1 cellular context compared by ENCODE assay signal in the genomic region with DNA sequence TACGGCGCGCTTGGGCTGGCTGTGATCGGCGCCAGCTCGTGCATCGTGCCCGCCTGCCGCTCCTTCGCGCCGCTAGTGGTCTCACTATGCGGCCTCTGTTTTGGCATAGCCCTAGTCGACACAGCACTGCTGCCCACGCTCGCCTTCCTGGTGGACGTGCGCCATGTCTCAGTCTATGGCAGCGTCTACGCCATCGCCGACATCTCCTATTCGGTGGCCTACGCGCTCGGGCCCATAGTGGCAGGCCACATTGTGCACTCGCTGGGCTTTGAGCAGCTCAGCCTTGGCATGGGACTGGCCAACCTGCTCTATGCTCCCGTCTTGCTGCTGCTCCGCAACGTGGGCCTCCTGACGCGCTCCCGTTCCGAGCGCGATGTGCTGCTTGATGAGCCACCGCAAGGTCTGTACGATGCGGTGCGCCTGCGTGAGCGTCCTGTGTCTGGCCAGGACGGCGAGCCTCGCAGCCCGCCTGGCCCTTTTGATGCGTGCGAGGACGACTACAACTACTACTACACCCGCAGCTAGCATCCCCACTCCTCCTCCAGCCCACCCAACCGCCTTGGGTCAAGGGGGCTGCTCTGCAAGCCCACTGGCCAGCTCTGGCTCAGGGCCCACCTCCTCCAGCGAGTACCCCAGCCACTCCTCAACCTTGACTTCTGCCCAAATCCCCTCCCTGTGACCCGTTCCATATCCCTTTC.
TF ChIP-seq lines count a peak whose summit lies in the region.

No MANE protein-coding gene starts in this region.

TF ChIP-seq in GM23338, 12 proteins besides CTCF, POLR2A, EP300 and RAD21 (continued from another document):
- TF ChIP-seq, protein P1, sequence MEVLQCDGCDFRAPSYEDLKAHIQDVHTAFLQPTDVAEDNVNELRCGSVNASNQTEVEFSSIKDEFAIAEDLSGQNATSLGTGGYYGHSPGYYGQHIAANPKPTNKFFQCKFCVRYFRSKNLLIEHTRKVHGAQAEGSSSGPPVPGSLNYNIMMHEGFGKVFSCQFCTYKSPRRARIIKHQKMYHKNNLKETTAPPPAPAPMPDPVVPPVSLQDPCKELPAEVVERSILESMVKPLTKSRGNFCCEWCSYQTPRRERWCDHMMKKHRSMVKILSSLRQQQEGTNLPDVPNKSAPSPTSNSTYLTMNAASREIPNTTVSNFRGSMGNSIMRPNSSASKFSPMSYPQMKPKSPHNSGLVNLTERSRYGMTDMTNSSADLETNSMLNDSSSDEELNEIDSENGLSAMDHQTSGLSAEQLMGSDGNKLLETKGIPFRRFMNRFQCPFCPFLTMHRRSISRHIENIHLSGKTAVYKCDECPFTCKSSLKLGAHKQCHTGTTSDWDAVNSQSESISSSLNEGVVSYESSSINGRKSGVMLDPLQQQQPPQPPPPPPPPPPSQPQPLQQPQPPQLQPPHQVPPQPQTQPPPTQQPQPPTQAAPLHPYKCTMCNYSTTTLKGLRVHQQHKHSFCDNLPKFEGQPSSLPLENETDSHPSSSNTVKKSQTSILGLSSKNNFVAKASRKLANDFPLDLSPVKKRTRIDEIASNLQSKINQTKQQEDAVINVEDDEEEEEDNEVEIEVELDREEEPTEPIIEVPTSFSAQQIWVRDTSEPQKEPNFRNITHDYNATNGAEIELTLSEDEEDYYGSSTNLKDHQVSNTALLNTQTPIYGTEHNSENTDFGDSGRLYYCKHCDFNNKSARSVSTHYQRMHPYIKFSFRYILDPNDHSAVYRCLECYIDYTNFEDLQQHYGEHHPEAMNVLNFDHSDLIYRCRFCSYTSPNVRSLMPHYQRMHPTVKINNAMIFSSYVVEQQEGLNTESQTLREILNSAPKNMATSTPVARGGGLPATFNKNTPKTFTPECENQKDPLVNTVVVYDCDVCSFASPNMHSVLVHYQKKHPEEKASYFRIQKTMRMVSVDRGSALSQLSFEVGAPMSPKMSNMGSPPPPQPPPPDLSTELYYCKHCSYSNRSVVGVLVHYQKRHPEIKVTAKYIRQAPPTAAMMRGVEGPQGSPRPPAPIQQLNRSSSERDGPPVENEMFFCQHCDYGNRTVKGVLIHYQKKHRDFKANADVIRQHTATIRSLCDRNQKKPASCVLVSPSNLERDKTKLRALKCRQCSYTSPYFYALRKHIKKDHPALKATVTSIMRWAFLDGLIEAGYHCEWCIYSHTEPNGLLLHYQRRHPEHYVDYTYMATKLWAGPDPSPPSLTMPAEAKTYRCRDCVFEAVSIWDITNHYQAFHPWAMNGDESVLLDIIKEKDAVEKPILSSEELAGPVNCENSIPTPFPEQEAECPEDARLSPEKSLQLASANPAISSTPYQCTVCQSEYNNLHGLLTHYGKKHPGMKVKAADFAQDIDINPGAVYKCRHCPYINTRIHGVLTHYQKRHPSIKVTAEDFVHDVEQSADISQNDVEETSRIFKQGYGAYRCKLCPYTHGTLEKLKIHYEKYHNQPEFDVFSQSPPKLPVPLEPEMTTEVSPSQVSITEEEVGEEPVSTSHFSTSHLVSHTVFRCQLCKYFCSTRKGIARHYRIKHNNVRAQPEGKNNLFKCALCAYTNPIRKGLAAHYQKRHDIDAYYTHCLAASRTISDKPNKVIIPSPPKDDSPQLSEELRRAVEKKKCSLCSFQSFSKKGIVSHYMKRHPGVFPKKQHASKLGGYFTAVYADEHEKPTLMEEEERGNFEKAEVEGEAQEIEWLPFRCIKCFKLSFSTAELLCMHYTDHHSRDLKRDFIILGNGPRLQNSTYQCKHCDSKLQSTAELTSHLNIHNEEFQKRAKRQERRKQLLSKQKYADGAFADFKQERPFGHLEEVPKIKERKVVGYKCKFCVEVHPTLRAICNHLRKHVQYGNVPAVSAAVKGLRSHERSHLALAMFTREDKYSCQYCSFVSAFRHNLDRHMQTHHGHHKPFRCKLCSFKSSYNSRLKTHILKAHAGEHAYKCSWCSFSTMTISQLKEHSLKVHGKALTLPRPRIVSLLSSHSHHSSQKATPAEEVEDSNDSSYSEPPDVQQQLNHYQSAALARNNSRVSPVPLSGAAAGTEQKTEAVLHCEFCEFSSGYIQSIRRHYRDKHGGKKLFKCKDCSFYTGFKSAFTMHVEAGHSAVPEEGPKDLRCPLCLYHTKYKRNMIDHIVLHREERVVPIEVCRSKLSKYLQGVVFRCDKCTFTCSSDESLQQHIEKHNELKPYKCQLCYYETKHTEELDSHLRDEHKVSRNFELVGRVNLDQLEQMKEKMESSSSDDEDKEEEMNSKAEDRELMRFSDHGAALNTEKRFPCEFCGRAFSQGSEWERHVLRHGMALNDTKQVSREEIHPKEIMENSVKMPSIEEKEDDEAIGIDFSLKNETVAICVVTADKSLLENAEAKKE (CRISPR knock-in tag; IDR thresholded peaks at IDR 0.05) = no peak
- TF ChIP-seq NANOG (IDR thresholded peaks at IDR 0.05; ENCODE audit: borderline replicate concordance) (no peak), STAT1 (IDR thresholded peaks at IDR 0.05; ENCODE audit: unreplicated experiment) (no peak), JUNB (IDR thresholded peaks at IDR 0.05; ENCODE audit: unreplicated experiment) (no peak)
- TF ChIP-seq, protein P2, sequence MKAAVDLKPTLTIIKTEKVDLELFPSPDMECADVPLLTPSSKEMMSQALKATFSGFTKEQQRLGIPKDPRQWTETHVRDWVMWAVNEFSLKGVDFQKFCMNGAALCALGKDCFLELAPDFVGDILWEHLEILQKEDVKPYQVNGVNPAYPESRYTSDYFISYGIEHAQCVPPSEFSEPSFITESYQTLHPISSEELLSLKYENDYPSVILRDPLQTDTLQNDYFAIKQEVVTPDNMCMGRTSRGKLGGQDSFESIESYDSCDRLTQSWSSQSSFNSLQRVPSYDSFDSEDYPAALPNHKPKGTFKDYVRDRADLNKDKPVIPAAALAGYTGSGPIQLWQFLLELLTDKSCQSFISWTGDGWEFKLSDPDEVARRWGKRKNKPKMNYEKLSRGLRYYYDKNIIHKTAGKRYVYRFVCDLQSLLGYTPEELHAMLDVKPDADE (IDR thresholded peaks at IDR 0.05) = no peak
- TF ChIP-seq, protein P3, sequence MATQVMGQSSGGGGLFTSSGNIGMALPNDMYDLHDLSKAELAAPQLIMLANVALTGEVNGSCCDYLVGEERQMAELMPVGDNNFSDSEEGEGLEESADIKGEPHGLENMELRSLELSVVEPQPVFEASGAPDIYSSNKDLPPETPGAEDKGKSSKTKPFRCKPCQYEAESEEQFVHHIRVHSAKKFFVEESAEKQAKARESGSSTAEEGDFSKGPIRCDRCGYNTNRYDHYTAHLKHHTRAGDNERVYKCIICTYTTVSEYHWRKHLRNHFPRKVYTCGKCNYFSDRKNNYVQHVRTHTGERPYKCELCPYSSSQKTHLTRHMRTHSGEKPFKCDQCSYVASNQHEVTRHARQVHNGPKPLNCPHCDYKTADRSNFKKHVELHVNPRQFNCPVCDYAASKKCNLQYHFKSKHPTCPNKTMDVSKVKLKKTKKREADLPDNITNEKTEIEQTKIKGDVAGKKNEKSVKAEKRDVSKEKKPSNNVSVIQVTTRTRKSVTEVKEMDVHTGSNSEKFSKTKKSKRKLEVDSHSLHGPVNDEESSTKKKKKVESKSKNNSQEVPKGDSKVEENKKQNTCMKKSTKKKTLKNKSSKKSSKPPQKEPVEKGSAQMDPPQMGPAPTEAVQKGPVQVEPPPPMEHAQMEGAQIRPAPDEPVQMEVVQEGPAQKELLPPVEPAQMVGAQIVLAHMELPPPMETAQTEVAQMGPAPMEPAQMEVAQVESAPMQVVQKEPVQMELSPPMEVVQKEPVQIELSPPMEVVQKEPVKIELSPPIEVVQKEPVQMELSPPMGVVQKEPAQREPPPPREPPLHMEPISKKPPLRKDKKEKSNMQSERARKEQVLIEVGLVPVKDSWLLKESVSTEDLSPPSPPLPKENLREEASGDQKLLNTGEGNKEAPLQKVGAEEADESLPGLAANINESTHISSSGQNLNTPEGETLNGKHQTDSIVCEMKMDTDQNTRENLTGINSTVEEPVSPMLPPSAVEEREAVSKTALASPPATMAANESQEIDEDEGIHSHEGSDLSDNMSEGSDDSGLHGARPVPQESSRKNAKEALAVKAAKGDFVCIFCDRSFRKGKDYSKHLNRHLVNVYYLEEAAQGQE (IDR thresholded peaks at IDR 0.05; ENCODE audit: unreplicated experiment) = no peak
